16 cellular contexts compared by ENCODE assay signal in the genomic region with DNA sequence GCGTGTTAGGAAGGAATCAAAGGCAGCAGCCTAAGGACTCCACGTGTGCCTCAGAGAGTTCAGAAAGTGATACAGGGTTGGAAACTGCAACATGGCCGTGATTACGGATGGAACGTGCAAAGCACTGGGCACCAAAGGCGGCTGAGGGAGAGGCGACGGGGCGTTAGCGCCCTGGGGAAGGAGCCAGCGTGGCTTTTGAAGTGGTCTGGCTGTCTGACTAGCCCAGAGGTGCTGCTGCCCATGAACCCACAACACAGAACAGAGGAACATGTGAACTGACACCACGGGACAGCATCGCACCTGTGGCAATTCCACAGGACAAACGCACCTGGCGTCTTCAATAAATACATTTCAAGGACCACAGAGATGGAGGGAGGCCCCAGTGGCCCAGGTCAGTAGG. TPM values are rescaled to one million over a fixed set of nuclear protein-coding genes. Genes with fewer than 3 reads are reported as not detected.
A peak's percentile ranks its signal among the peaks of the same experiment; 100 is the strongest.
DNase-seq lines count a peak whose midpoint lies in the region; ATAC-seq and TF ChIP-seq lines count a peak whose summit lies in the region.
"Had no signal": no experiment of that assay in that cellular context is flagged by ENCODE, and none has a peak within 500 bp of the region (broad histone marks: within the 10 kb centered on the region; RNA-seq: fewer than 3 reads in every experiment).

No MANE protein-coding gene starts in this region.

- no TSS peak for BruUV-seq in Panc1 (replicated peaks; lab: Mats Ljungman, UMichigan)
- BruUV-seq in Caco-2 (replicated peaks; lab: Mats Ljungman, UMichigan), result no TSS peak

- ATAC-seq in Right ventricle myocardium inferior (no peak), left cardiac atrium (no peak), Panc1 (0 out of 2 replicates have a peak, but pooled peaks have one; percentile 40)
- ATAC-seq: GM12878, GM23338 had no signal

- in situ Hi-C loops in Panc1 (cut with HindIII; ENCODE audit: low pct_unique_long_range_greater_than_20kb, low sequenced_read_pairs), result loop anchor here (10.0 kb wide), 1 partner anchor 58 kb away; no protein-coding TSS in a partner anchor

- H3K9me3 Mint-ChIP-seq in Caco-2 (ENCODE audit: unreplicated experiment), result no peaks in the 10 kb centered on the region
- H3K9me3 Mint-ChIP-seq: CD4-positive, alpha-beta T cell had no signal

- H3K27ac ChIP-seq in Panc1 (ENCODE audit: low read length) (no peak overlapping the region), mesenchymal stem cell (ENCODE audit: low read length, poor library complexity, severe bottlenecking) (no peak overlapping the region)

- no peaks in the 10 kb centered on the region for H3K4me1 Mint-ChIP-seq in Caco-2 (ENCODE audit: low read depth, unreplicated experiment)
- H3K4me1 Mint-ChIP-seq: GM23338 had no signal

- no peak overlapping the region for H3K4me3 Mint-ChIP-seq in Caco-2 (ENCODE audit: unreplicated experiment)
- H3K4me3 Mint-ChIP-seq: CD4-positive, alpha-beta T cell; GM23338; H9 had no signal

- H2AK5ac ChIP-seq in mesenchymal stem cell (ENCODE audit: low read length, severe bottlenecking), result no peak overlapping the region

- no peaks in the 10 kb centered on the region; the same call in 1 of the 2 replicates for H3K4me1 ChIP-seq in Panc1 (ENCODE audit: control insufficient read depth, insufficient read depth, low read length)
- peaks cover 3% of the 10 kb centered on the region for H3K4me1 ChIP-seq in mesenchymal stem cell (ENCODE audit: control insufficient read depth, insufficient read depth, low read depth, low read length)
- no peaks in the 10 kb centered on the region for H3K4me1 ChIP-seq in Caco-2

- H3K18ac ChIP-seq in mesenchymal stem cell (ENCODE audit: low read depth in 1 of 2, low read length in 2 of 2), result no peak overlapping the region

- no peaks in the 10 kb centered on the region for H3K79me1 ChIP-seq in mesenchymal stem cell (replicated peaks; ENCODE audit: low read length, poor library complexity, severe bottlenecking)

- no peak overlapping the region for H3K14ac ChIP-seq in mesenchymal stem cell (ENCODE audit: low read length in 2 of 2)

- no peaks in the 10 kb centered on the region for H3K27me3 Mint-ChIP-seq in Caco-2 (ENCODE audit: insufficient read depth, unreplicated experiment)
- H3K27me3 Mint-ChIP-seq: CD4-positive, alpha-beta T cell had no signal

- no peak overlapping the region for H2BK12ac ChIP-seq in mesenchymal stem cell (ENCODE audit: low read length in 2 of 2)

- DNase-seq in Right ventricle myocardium inferior (ENCODE audit: missing footprints) (peak; percentile 16), left cardiac atrium (no peak), Panc1 (ENCODE audit: low read depth, low spot score) (no peak), mesenchymal stem cell (no peak), NCI-H2171 treated with DMSO at 0.1 percent for 48 hours (lab: John Stamatoyannopoulos, UW) (no peak), Caco-2 (no peak)
- DNase-seq in activated naive CD4-positive, alpha-beta T cell (lab: John Stamatoyannopoulos, UW), result no peak
- DNase-seq: 8988T; AML-193; C1 segment of cervical spinal cord; CD4-positive, alpha-beta T cell; DMS79; H9 had no signal

- H3K4me3 ChIP-seq in Panc1 (ENCODE audit: low read depth in 2 of 2, low read length in 2 of 2), result no peak overlapping the region
- H3K4me3 ChIP-seq in mesenchymal stem cell (ENCODE audit: insufficient read depth in 1 of 2, low read depth in 1 of 2, low read length in 2 of 2), result no peak overlapping the region
- no peak overlapping the region for H3K4me3 ChIP-seq in Caco-2 (ENCODE audit: low read depth, low read length)
- H3K4me3 ChIP-seq: GM12878, GM23338 had no signal

- no peaks in the 10 kb centered on the region for H3K27me3 ChIP-seq in Panc1 (ENCODE audit: control insufficient read depth, insufficient read depth, low read length)
- peaks cover 7 to 54% of the 10 kb centered on the region in 2 experiments for H3K27me3 ChIP-seq in mesenchymal stem cell (ENCODE audit: control insufficient read depth in 1 of 2, insufficient read depth in 1 of 2, low read length in 2 of 2)
- H3K27me3 ChIP-seq in Caco-2 (replicated peaks; ENCODE audit: control insufficient read depth, insufficient read depth, low read length), result no peaks in the 10 kb centered on the region

- intact Hi-C loops in Right ventricle myocardium inferior (cut with DNase I) (no loop called here), left cardiac atrium (cut with DNase I) (no loop called here), Panc1 (cut with micrococcal nuclease; ENCODE audit: unreplicated experiment) (no loop called here), Caco-2 (cut with micrococcal nuclease; ENCODE audit: unreplicated experiment) (no loop called here)

- CTCF ChIA-PET in Panc1 (lab: Charles Lee), result no interaction called here
- CTCF ChIA-PET in Caco-2 (lab: Charles Lee), result no interaction called here

- POLR2A ChIA-PET in Panc1 (lab: Charles Lee), result no interaction called here
- POLR2A ChIA-PET in Caco-2 (lab: Charles Lee), result no interaction called here

- H3K4me2 ChIP-seq in mesenchymal stem cell (ENCODE audit: low read length, poor library complexity, severe bottlenecking), result no peak overlapping the region
- H3K4me2 ChIP-seq: GM23338 had no signal

- H2AFZ ChIP-seq in mesenchymal stem cell (ENCODE audit: low read depth, low read length), result no peak overlapping the region
- H2AFZ ChIP-seq: GM23338 had no signal

- H3K9me3 ChIP-seq in Panc1 (ENCODE audit: control insufficient read depth, insufficient read depth, low read depth, low read length), result no peaks in the 10 kb centered on the region
- H3K9me3 ChIP-seq in mesenchymal stem cell (ENCODE audit: control insufficient read depth, low read length), result no peaks in the 10 kb centered on the region
- H3K9me3 ChIP-seq in Caco-2, result no peaks in the 10 kb centered on the region

- no peak overlapping the region for H3K27ac Mint-ChIP-seq in Caco-2 (ENCODE audit: unreplicated experiment)
- H3K27ac Mint-ChIP-seq: CD4-positive, alpha-beta T cell; GM23338; H9 had no signal

- no peak overlapping the region for H3K4ac ChIP-seq in mesenchymal stem cell (ENCODE audit: low read depth in 1 of 2, low read length in 2 of 2)

- no peak overlapping the region for H3K23ac ChIP-seq in mesenchymal stem cell (ENCODE audit: low read length in 2 of 2)

- H3K9ac ChIP-seq in mesenchymal stem cell (ENCODE audit: low read length), result no peak overlapping the region

- H4K91ac ChIP-seq in mesenchymal stem cell (ENCODE audit: low read length), result no peak overlapping the region

- H2BK15ac ChIP-seq in mesenchymal stem cell (ENCODE audit: low read depth, poor library complexity, severe bottlenecking), result no peak overlapping the region

- TF ChIP-seq CTCF in Panc1 (IDR thresholded peaks at IDR 0.05) (no peak), Caco-2 (IDR thresholded peaks at IDR 0.05; ENCODE audit: insufficient read depth in 1 of 2, low read depth in 1 of 2, low read length in 1 of 2, severe bottlenecking in 1 of 2, unreplicated experiment in 1 of 2) (no peak)

- H2BK120ac ChIP-seq in mesenchymal stem cell (ENCODE audit: low read depth, low read length), result no peak overlapping the region

- 88% methylated on average over 15 of the region's 15 CpGs for WGBS in mesenchymal stem cell

- H3K36me3 Mint-ChIP-seq in Caco-2 (ENCODE audit: insufficient read depth, unreplicated experiment), result no peaks in the 10 kb centered on the region

- peak overlapping the region; percentile 7 for H4K8ac ChIP-seq in mesenchymal stem cell (ENCODE audit: low read length)

- H3K36me3 ChIP-seq in Panc1 (ENCODE audit: control insufficient read depth, insufficient read depth, low read length) (no peaks in the 10 kb centered on the region), mesenchymal stem cell (ENCODE audit: control insufficient read depth in 1 of 2, insufficient read depth in 2 of 2, low read depth in 1 of 2, low read length in 2 of 2) (no peaks in the 10 kb centered on the region), Caco-2 (ENCODE audit: control insufficient read depth, insufficient read depth, low read length) (no peaks in the 10 kb centered on the region)

- H2BK5ac ChIP-seq in mesenchymal stem cell (ENCODE audit: low read depth, low read length, poor library complexity, severe bottlenecking), result no peak overlapping the region

RNA-seq across cellular contexts. Expression of gene TMEM52, which starts 18.0 kb away (rescaled TPM):
- total RNA-seq in Right ventricle myocardium inferior (1.2 TPM), left cardiac atrium (under 1 TPM; 0.68 to 0.82 TPM), Panc1 (2021; ENCODE audit: unreplicated experiment) (2.5 TPM), Caco-2 (2022) (5.8 and 6.4 TPM in 2 replicates)
- 4.1 TPM for polyA plus RNA-seq in Panc1 (2012; ENCODE audit: insufficient read length)
- 0.95 TPM for polyA plus RNA-seq in mesenchymal stem cell (2013, experiment 1 of 2)
- 1.1 TPM for polyA plus RNA-seq in mesenchymal stem cell (2013, experiment 2 of 2)

RNA-seq across cellular contexts. Expression of gene CALML6, which starts 22.0 kb away (rescaled TPM):
- total RNA-seq in Right ventricle myocardium inferior, result not detected
- under 1 TPM in 1 of 2 donors, not detected in 1; 0.21 TPM for total RNA-seq in left cardiac atrium
- total RNA-seq in Panc1 (2021; ENCODE audit: unreplicated experiment), result 1.5 TPM
- 1.8 TPM for polyA plus RNA-seq in Panc1 (2012; ENCODE audit: insufficient read length)
- 0.25 TPM for polyA plus RNA-seq in mesenchymal stem cell (2013, experiment 1 of 2)
- polyA plus RNA-seq in mesenchymal stem cell (2013, experiment 2 of 2), result 0.25 TPM
- total RNA-seq in Caco-2 (2022), result 1.2 and 1.4 TPM in 2 replicates
- total RNA-seq: G401 had no signal
- polyA plus RNA-seq: GM23338 had no signal

RNA-seq across cellular contexts. Expression of gene GNB1, which starts 46.2 kb away (rescaled TPM):
- total RNA-seq in Right ventricle myocardium inferior (182 TPM), left cardiac atrium (100 to 1,000 TPM; 188 to 206 TPM), Panc1 (2021; ENCODE audit: unreplicated experiment) (499 TPM), Caco-2 (2022) (268 and 301 TPM in 2 replicates)
- 736 TPM for polyA plus RNA-seq in Panc1 (2012; ENCODE audit: insufficient read length)
- 252 TPM for polyA plus RNA-seq in mesenchymal stem cell (2013, experiment 1 of 2)
- polyA plus RNA-seq in mesenchymal stem cell (2013, experiment 2 of 2), result 253 TPM
